9 cellular contexts compared by ENCODE assay signal in genomic region chr5:140221697-140222223, GRCh38. TPM values are rescaled to one million over a fixed set of nuclear protein-coding genes. Genes with fewer than 3 reads are reported as not detected.
DNase-seq lines count a peak whose midpoint lies in the region; ATAC-seq and TF ChIP-seq lines count a peak whose summit lies in the region.
"Had no signal": no experiment of that assay in that cellular context is flagged by ENCODE, and none has a peak within 500 bp of the region (broad histone marks: within the 10 kb centered on the region; RNA-seq: fewer than 3 reads in every experiment).

No MANE protein-coding gene starts in this region.

- H2BK20ac ChIP-seq in IMR-90 (ENCODE audit: low read depth, low read length), result peak overlapping the region; percentile 66; the same call in 1 of the 2 replicates

- H3K79me1 ChIP-seq in IMR-90 (ENCODE audit: low read depth in 1 of 2, low read length in 2 of 2), result peaks cover 0 to 13% of the 10 kb centered on the region in 2 experiments; a peak in 2 of 4 replicates

- H3K4me3 ChIP-seq in IMR-90 (ENCODE audit: insufficient read depth, low read depth, low read length), result no peak overlapping the region
- no peak overlapping the region for H3K4me3 ChIP-seq in cardiac fibroblast (replicated peaks in 1 of 2; ENCODE audit: low read depth in 2 of 2, low read length in 2 of 2)
- H3K4me3 ChIP-seq in neutrophil (ENCODE audit: low read depth in 1 of 2, low read length in 1 of 2), result no peak overlapping the region

- H2BK120ac ChIP-seq in IMR-90 (ENCODE audit: low read depth, low read length), result peak overlapping the region; percentile 65; the same call in 1 of the 2 replicates

- peak overlapping the region; percentile 41; the same call in 1 of the 2 replicates for H2AK5ac ChIP-seq in IMR-90 (ENCODE audit: low read depth, low read length)

- peaks cover 27% of the 10 kb centered on the region for H3K9me1 ChIP-seq in IMR-90 (ENCODE audit: insufficient read depth, low read length)

- H4K91ac ChIP-seq in IMR-90 (ENCODE audit: insufficient read depth, low read depth, low read length), result no peak overlapping the region

- H2BK15ac ChIP-seq in IMR-90 (ENCODE audit: low read depth, low read length), result peak overlapping the region; percentile 70; the same call in 2 of the 3 replicates

- H2AFZ ChIP-seq in IMR-90 (replicated peaks; ENCODE audit: low read length, poor library complexity), result peak overlapping the region; percentile 77
- H2AFZ ChIP-seq: parathyroid adenoma had no signal

- H4K8ac ChIP-seq in IMR-90 (ENCODE audit: low read depth in 2 of 2, low read length in 2 of 2), result 0 out of 4 replicates have a peak overlapping the region, but pooled peaks of 1 of the 2 experiments have one; percentile 10

- H3K4me2 ChIP-seq in IMR-90 (ENCODE audit: low read depth, low read length), result peak overlapping the region; percentile 75; the same call in 1 of the 2 replicates

- no peaks in the 10 kb centered on the region for H3K9me3 ChIP-seq in IMR-90 (ENCODE audit: control insufficient read depth, insufficient read depth, low read length)
- no peaks in the 10 kb centered on the region for H3K9me3 ChIP-seq in neutrophil

- no peak overlapping the region for H4K5ac ChIP-seq in IMR-90 (ENCODE audit: low read depth, low read length)

- peak overlapping the region; percentile 86 for H3K4ac ChIP-seq in IMR-90 (ENCODE audit: low read depth, low read length)

- in situ Hi-C loops in IMR-90 (cut with MboI; ENCODE audit: low sequenced_read_pairs), result no loop called here

- H4K20me1 ChIP-seq in IMR-90 (ENCODE audit: insufficient read depth, low read length), result peaks cover 11% of the 10 kb centered on the region

- H3K14ac ChIP-seq in IMR-90 (replicated peaks; ENCODE audit: low read depth, low read length), result peak overlapping the region; percentile 70

- H3K27me3 ChIP-seq in IMR-90 (ENCODE audit: control insufficient read depth, insufficient read depth, low read length), result 0 out of 2 replicates have a peak, but pooled peaks cover 3% of the 10 kb centered on the region
- no peaks in the 10 kb centered on the region for H3K27me3 ChIP-seq in neutrophil

- peak overlapping the region; percentile 5; the same call in 1 of the 2 replicates for H3K18ac ChIP-seq in IMR-90 (ENCODE audit: low read depth, low read length)

- peak overlapping the region; percentile 83 for H2BK5ac ChIP-seq in IMR-90 (ENCODE audit: low read depth, low read length, poor library complexity, severe bottlenecking)

- intact Hi-C loops in IMR-90 (cut with micrococcal nuclease), result loop anchor here (5.0 kb wide), 1 partner anchor 39 kb away; no protein-coding TSS in a partner anchor

- POLR2A ChIA-PET in IMR-90 (lab: Charles Lee; ENCODE audit: unreplicated experiment), result interaction anchor here (0.5 kb wide), 1 partner anchor 125 kb away, joined by 3 read pairs; no protein-coding TSS in a partner anchor

- no peak overlapping the region for H3K9ac ChIP-seq in IMR-90 (ENCODE audit: low read depth, low read length)
- H3K9ac ChIP-seq: parathyroid adenoma had no signal

- peak overlapping the region; percentile 81 for H2AK9ac ChIP-seq in IMR-90 (replicated peaks; ENCODE audit: low read depth, low read length, poor library complexity)

- peak overlapping the region; percentile 13; the same call in 1 of the 2 replicates for H3K23ac ChIP-seq in IMR-90 (ENCODE audit: low read depth, low read length)

- DNase-seq in EL (peak; percentile 80), IMR-90 (peak; percentile 93), cardiac fibroblast (ENCODE audit: low read depth in 2 of 2) (peak; percentile 59 to 88), GF-D8 (lab: John Stamatoyannopoulos, UW) (no peak), hippocampal formation (lab: John Stamatoyannopoulos, UW) (no peak), AML-193 (lab: John Stamatoyannopoulos, UW) (no peak), substantia nigra (lab: John Stamatoyannopoulos, UW) (no peak)

- TF ChIP-seq POLR2A in IMR-90 (IDR thresholded peaks at IDR 0.05; ENCODE audit: low read depth, low read length), result no peak

- TF ChIP-seq RAD21 in IMR-90 (IDR thresholded peaks at IDR 0.05; ENCODE audit: low read length), result no peak

- dilution Hi-C loops in IMR-90 (cut with HindIII; ENCODE audit: low sequenced_read_pairs, unreplicated experiment), result no loop called here

- peak; percentile 78 for ATAC-seq in IMR-90 (ENCODE audit: low read depth)

- peaks cover 12% of the 10 kb centered on the region for H3K4me1 ChIP-seq in IMR-90 (ENCODE audit: control insufficient read depth, insufficient read depth, low read length)
- peaks cover 62 to 72% of the 10 kb centered on the region in 2 experiments for H3K4me1 ChIP-seq in neutrophil (ENCODE audit: control insufficient read depth in 1 of 2, insufficient read depth in 1 of 2, low read depth in 1 of 2, low read length in 1 of 2)

- H3K56ac ChIP-seq in IMR-90 (ENCODE audit: extremely low read depth, insufficient read depth, low read length), result no peak overlapping the region

- WGBS in IMR-90 (ENCODE audit: extremely low coverage in 2 of 2, insufficient read length in 1 of 2), 2 experiments, result 85% methylated on average over 3 of the region's 5 CpGs; no CpG with 5 or more reads in 1 of the 2 experiments

- no peaks in the 10 kb centered on the region for H3K36me3 ChIP-seq in IMR-90 (ENCODE audit: control insufficient read depth, insufficient read depth, low read length)
- H3K36me3 ChIP-seq in neutrophil, result no peaks in the 10 kb centered on the region

- CTCF ChIA-PET in IMR-90 (lab: Yijun Ruan, JAX), result interaction anchor here (0.8 to 1.1 kb wide), 2 partner anchors 20 to 130 kb away, joined by 3 to 5 read pairs; no protein-coding TSS in a partner anchor

- peak overlapping the region; percentile 7 for H3K27ac ChIP-seq in IMR-90 (ENCODE audit: insufficient read depth, low read length)
- H3K27ac ChIP-seq in neutrophil, result peak overlapping the region; percentile 51
- no peak overlapping the region for H3K27ac ChIP-seq in substantia nigra (ENCODE audit: low read depth, low read length, poor library complexity, severe bottlenecking)
- H3K27ac ChIP-seq: parathyroid adenoma had no signal

- no TSS peak for BruUV-seq in IMR-90 (replicated peaks; lab: Mats Ljungman, UMichigan)

- no peak for TF ChIP-seq CTCF in IMR-90 (conservative IDR thresholded peaks at IDR 0.05; ENCODE audit: low read depth, low read length)
- no peak for TF ChIP-seq CTCF in cardiac fibroblast (IDR thresholded peaks at IDR 0.05; ENCODE audit: low read depth, low read length)
- TF ChIP-seq CTCF in neutrophil (IDR thresholded peaks at IDR 0.05), result no peak

TF ChIP-seq in IMR-90, 13 proteins besides CTCF, POLR2A, EP300 and RAD21:
- TF ChIP-seq MAFK (IDR thresholded peaks at IDR 0.05; ENCODE audit: low read depth, low read length) (peak; percentile 11; the same call in 1 of the 2 replicates), CEBPB (IDR thresholded peaks at IDR 0.05; ENCODE audit: low read depth, low read length) (peak; percentile 66; the same call in 1 of the 2 replicates), FOS (IDR thresholded peaks at IDR 0.05; ENCODE audit: low read depth, low read length) (peak; percentile 57; the same call in 1 of the 2 replicates)
- TF ChIP-seq, protein P1, sequence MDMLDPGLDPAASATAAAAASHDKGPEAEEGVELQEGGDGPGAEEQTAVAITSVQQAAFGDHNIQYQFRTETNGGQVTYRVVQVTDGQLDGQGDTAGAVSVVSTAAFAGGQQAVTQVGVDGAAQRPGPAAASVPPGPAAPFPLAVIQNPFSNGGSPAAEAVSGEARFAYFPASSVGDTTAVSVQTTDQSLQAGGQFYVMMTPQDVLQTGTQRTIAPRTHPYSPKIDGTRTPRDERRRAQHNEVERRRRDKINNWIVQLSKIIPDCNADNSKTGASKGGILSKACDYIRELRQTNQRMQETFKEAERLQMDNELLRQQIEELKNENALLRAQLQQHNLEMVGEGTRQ (IDR thresholded peaks at IDR 0.05; ENCODE audit: low read depth, low read length), result no peak

RNA-seq across cellular contexts. Expression of gene CYSTM1, which starts 46.8 kb away (rescaled TPM):
- total RNA-seq in IMR-90 (2012; rRNA removed), result 6.7 and 7.3 TPM in 2 replicates
- polyA plus RNA-seq in IMR-90 (2012; rRNA removed), result 15.0 and 16.3 TPM in 2 replicates
- 19.3 and 25.4 TPM in 2 replicates for polyA plus RNA-seq in IMR-90 (2012; cell fraction: cytosol; rRNA removed)
- 3.4 and 8.3 TPM in 2 replicates for polyA plus RNA-seq in IMR-90 (2012; cell fraction: nucleus; rRNA removed; ENCODE audit: low replicate concordance)

Comparison
In these comparisons a context has a peak if more than half of its experiments do, and no peak if none do; other contexts are left out.
1. DNase-seq: peak in EL (single experiment), IMR-90 (single experiment) and cardiac fibroblast (2 of 2); none in GF-D8 (single experiment), hippocampal formation (0 of 2), AML-193 (0 of 2) and substantia nigra (0 of 49).